ENCODE assay signal across 11 cellular contexts in genomic region chr6:2877960-2878359, GRCh38. TPM values are rescaled to one million over a fixed set of nuclear protein-coding genes. Genes with fewer than 3 reads are reported as not detected.
DNase-seq lines count a peak whose midpoint lies in the region; FAIRE-seq and TF ChIP-seq lines count a peak whose summit lies in the region.
"Had no signal": no experiment of that assay in that cellular context is flagged by ENCODE, and none has a peak within 500 bp of the region (broad histone marks: within the 10 kb centered on the region; RNA-seq: fewer than 3 reads in every experiment).

No MANE protein-coding gene starts in this region.

- FAIRE-seq in GM12892 (lab: Jason Lieb, UNC): no peak

- peak overlapping the region; percentile 90 for H3K27ac ChIP-seq in epithelial cell of prostate
- H3K27ac ChIP-seq in spleen: peak overlapping the region; percentile 58 to 98 (median 94)
- H3K27ac ChIP-seq in neuronal stem cell (replicated peaks; ENCODE audit: low read length): no peak overlapping the region
- H3K27ac ChIP-seq: foreskin keratinocyte had no signal

- H3K27me3 ChIP-seq in spleen (replicated peaks in 1 of 7): no peaks in the 10 kb centered on the region
- peaks cover 0 to 18% (median 6%) of the 10 kb centered on the region in 3 experiments for H3K27me3 ChIP-seq in neuronal stem cell (ENCODE audit: control insufficient read depth in 3 of 3, insufficient read depth in 3 of 3, low read depth in 1 of 3, low read length in 3 of 3)

- intact Hi-C loops in activated CD4-positive, alpha-beta T cell treated with anti-CD3 and anti-CD28 coated beads, Interleukin-2, amount 10 ng/mL, durations not matched to agents 24 days and 14 days (cut with micrococcal nuclease): no loop called here
- intact Hi-C loops in spleen (cut with DNase I; ENCODE audit: low total_unique reads): no loop called here

- no peak overlapping the region for H3K4ac ChIP-seq in neuronal stem cell (ENCODE audit: low read length)

- no peak overlapping the region for H3K9ac ChIP-seq in neuronal stem cell (ENCODE audit: low read depth, low read length, poor library complexity)

- no peak overlapping the region for H4K8ac ChIP-seq in neuronal stem cell (ENCODE audit: low read depth, low read length)

- H2AFZ ChIP-seq in neuronal stem cell (ENCODE audit: low read length): no peak overlapping the region

- peaks cover 77% of the 10 kb centered on the region for H3K4me1 Mint-ChIP-seq in activated CD4-positive, alpha-beta T cell treated with anti-CD3 and anti-CD28 coated beads, Interleukin-2, amount 10 ng/mL, durations not matched to agents 24 days and 14 days
- H3K4me1 Mint-ChIP-seq in T-helper 1 cell treated with Interleukin-12 subunit alpha and Interleukin-12 subunit beta and Interleukin-4 antibody, amounts not matched to agents 30 μg/mL and 1 μg/mL, for 36 hours (ENCODE audit: low read depth): peaks cover 65% of the 10 kb centered on the region

- no peak overlapping the region for H2BK5ac ChIP-seq in neuronal stem cell (ENCODE audit: low read length)

- H2BK15ac ChIP-seq in neuronal stem cell (ENCODE audit: low read length): no peak overlapping the region

- no peaks in the 10 kb centered on the region for H3K36me3 ChIP-seq in spleen
- no peaks in the 10 kb centered on the region for H3K36me3 ChIP-seq in neuronal stem cell (replicated peaks in 1 of 2; ENCODE audit: control insufficient read depth in 2 of 2, insufficient read depth in 2 of 2, low read length in 2 of 2)

- peaks cover 11% of the 10 kb centered on the region for H3K36me3 Mint-ChIP-seq in activated CD4-positive, alpha-beta T cell treated with anti-CD3 and anti-CD28 coated beads, Interleukin-2, amount 10 ng/mL, durations not matched to agents 24 days and 14 days (ENCODE audit: low read depth)
- peaks cover 26% of the 10 kb centered on the region for H3K36me3 Mint-ChIP-seq in T-helper 1 cell treated with Interleukin-12 subunit alpha and Interleukin-12 subunit beta and Interleukin-4 antibody, amounts not matched to agents 30 μg/mL and 1 μg/mL, for 36 hours (ENCODE audit: low read depth)

- no peaks in the 10 kb centered on the region for H3K79me1 ChIP-seq in neuronal stem cell (ENCODE audit: low read depth, low read length)

- no peak overlapping the region for H3K18ac ChIP-seq in neuronal stem cell (ENCODE audit: low read length)

- H2BK12ac ChIP-seq in neuronal stem cell (ENCODE audit: low read length): no peak overlapping the region

- no peak for TF ChIP-seq CTCF in spleen (IDR thresholded peaks at IDR 0.05 in 8 of 11, conservative IDR thresholded peaks at IDR 0.05 in 3 of 11)

- H3K4me2 ChIP-seq in neuronal stem cell (ENCODE audit: insufficient read depth, low read length, poor library complexity, severe bottlenecking): no peak overlapping the region

- H2AK5ac ChIP-seq in neuronal stem cell (ENCODE audit: low read depth, low read length): no peak overlapping the region

- H3K14ac ChIP-seq in neuronal stem cell (ENCODE audit: low read length): no peak overlapping the region

- H3K4me3 Mint-ChIP-seq in activated CD4-positive, alpha-beta T cell treated with anti-CD3 and anti-CD28 coated beads, Interleukin-2, amount 10 ng/mL, durations not matched to agents 24 days and 14 days: peak overlapping the region; percentile 49
- peak overlapping the region; percentile 41 for H3K4me3 Mint-ChIP-seq in T-helper 1 cell treated with Interleukin-12 subunit alpha and Interleukin-12 subunit beta and Interleukin-4 antibody, amounts not matched to agents 30 μg/mL and 1 μg/mL, for 36 hours

- H2BK120ac ChIP-seq in neuronal stem cell (ENCODE audit: low read depth, low read length): no peak overlapping the region

- no peak overlapping the region for H4K91ac ChIP-seq in neuronal stem cell (ENCODE audit: low read depth, low read length, poor library complexity)

- H3K27ac Mint-ChIP-seq in activated CD4-positive, alpha-beta T cell treated with anti-CD3 and anti-CD28 coated beads, Interleukin-2, amount 10 ng/mL, durations not matched to agents 24 days and 14 days: peak overlapping the region; percentile 63
- H3K27ac Mint-ChIP-seq in T-helper 1 cell treated with Interleukin-12 subunit alpha and Interleukin-12 subunit beta and Interleukin-4 antibody, amounts not matched to agents 30 μg/mL and 1 μg/mL, for 36 hours: peak overlapping the region; percentile 61

- no peaks in the 10 kb centered on the region for H3K9me3 ChIP-seq in spleen
- no peaks in the 10 kb centered on the region for H3K9me3 ChIP-seq in neuronal stem cell (replicated peaks in 1 of 2; ENCODE audit: control insufficient read depth in 2 of 2, insufficient read depth in 1 of 2, low read depth in 1 of 2, low read length in 2 of 2)

- peaks cover 8% of the 10 kb centered on the region for H3K9me3 Mint-ChIP-seq in activated CD4-positive, alpha-beta T cell treated with anti-CD3 and anti-CD28 coated beads, Interleukin-2, amount 10 ng/mL, durations not matched to agents 24 days and 14 days
- H3K9me3 Mint-ChIP-seq in T-helper 1 cell treated with Interleukin-12 subunit alpha and Interleukin-12 subunit beta and Interleukin-4 antibody, amounts not matched to agents 30 μg/mL and 1 μg/mL, for 36 hours: no peaks in the 10 kb centered on the region

- H3K4me1 ChIP-seq in spleen: peaks cover 26 to 91% (median 73%) of the 10 kb centered on the region in 6 donors
- H3K4me1 ChIP-seq in neuronal stem cell (ENCODE audit: control insufficient read depth in 2 of 2, insufficient read depth in 1 of 2, low read depth in 1 of 2, low read length in 2 of 2): peaks cover 10 to 16% of the 10 kb centered on the region in 2 donors
- H3K4me1 ChIP-seq: foreskin keratinocyte had no signal

- peak; percentile 81 for DNase-seq in activated CD4-positive, alpha-beta T cell treated with anti-CD3 and anti-CD28 coated beads, Interleukin-2, amount 10 ng/mL, durations not matched to agents 24 days and 14 days
- DNase-seq in activated CD4-positive, alpha-beta T cell treated with anti-CD3 and anti-CD28 coated beads, Interleukin-2, amount 50 U/mL, for 4 hours: no peak
- DNase-seq in epithelial cell of prostate (ENCODE audit: low read depth, low spot score) (no peak), spleen (no peak), GM12892 (ENCODE audit: insufficient read length) (no peak), NCI-H1092 treated with DMSO at 0.1 percent for 48 hours (lab: John Stamatoyannopoulos, UW) (no peak), neuronal stem cell (ENCODE audit: low spot score) (no peak)
- DNase-seq: 8988T, caudate nucleus, foreskin keratinocyte had no signal

- H3K4me3 ChIP-seq in spleen (peak overlapping the region in 1 of 8 donors; percentile 22), neuronal stem cell (ENCODE audit: low read length in 2 of 2) (no peak overlapping the region)

- H3K23ac ChIP-seq in neuronal stem cell (ENCODE audit: low read depth, low read length, poor library complexity): no peak overlapping the region

- TF ChIP-seq POLR2A in spleen (IDR thresholded peaks at IDR 0.05) (no peak), GM12892 (IDR thresholded peaks at IDR 0.05; ENCODE audit: low read depth, low read length) (no peak)

- no peaks in the 10 kb centered on the region for H3K27me3 Mint-ChIP-seq in activated CD4-positive, alpha-beta T cell treated with anti-CD3 and anti-CD28 coated beads, Interleukin-2, amount 10 ng/mL, durations not matched to agents 24 days and 14 days
- H3K27me3 Mint-ChIP-seq in T-helper 1 cell treated with Interleukin-12 subunit alpha and Interleukin-12 subunit beta and Interleukin-4 antibody, amounts not matched to agents 30 μg/mL and 1 μg/mL, for 36 hours (ENCODE audit: low read depth): no peaks in the 10 kb centered on the region

- 45 to 74% (median 64%) methylated on average over 2 of the region's 2 CpGs for WGBS in spleen, 5 donors
- WGBS in neuronal stem cell (ENCODE audit: extremely low coverage in 2 of 2, insufficient read length in 2 of 2, insufficient replicate concordance in 1 of 2), 2 donors: no CpG with 5 or more reads among the region's 2 CpGs

RNA-seq across cellular contexts. Expression of gene SERPINB9, which starts 25.1 kb away (rescaled TPM):
- 81.3 and 83.8 TPM in 2 replicates for total RNA-seq in activated CD4-positive, alpha-beta T cell treated with anti-CD3 and anti-CD28 coated beads, Interleukin-2, amount 10 ng/mL, durations not matched to agents 24 days and 14 days
- 10 to 100 TPM; 43.0 to 75.7 (median 55.4) TPM for total RNA-seq in spleen
- polyA plus RNA-seq in spleen: 10 to 100 TPM; 16.2 to 22.4 (median 17.0) TPM
- 13.7 TPM for polyA plus RNA-seq in GM12892 (2012; ENCODE audit: missing spikeins)
- 0.96 TPM for polyA plus RNA-seq in neuronal stem cell (2013, experiment 1 of 2)
- polyA plus RNA-seq in neuronal stem cell (2013, experiment 2 of 2): 1.1 TPM

RNA-seq across cellular contexts. Expression of gene SERPINB1, which starts 36.3 kb away (rescaled TPM):
- total RNA-seq in activated CD4-positive, alpha-beta T cell treated with anti-CD3 and anti-CD28 coated beads, Interleukin-2, amount 10 ng/mL, durations not matched to agents 24 days and 14 days: 76.1 and 79.9 TPM in 2 replicates
- total RNA-seq in spleen: 100 to 1,000 TPM in 5 of 7 donors, 10 to 100 TPM in 2; 71.2 to 194 (median 106) TPM
- 10 to 100 TPM; 54.9 to 64.6 (median 55.0) TPM for polyA plus RNA-seq in spleen
- 7.5 TPM for polyA plus RNA-seq in GM12892 (2012; ENCODE audit: missing spikeins)
- polyA plus RNA-seq in neuronal stem cell (2013, experiment 1 of 2): 13.3 TPM
- polyA plus RNA-seq in neuronal stem cell (2013, experiment 2 of 2): 14.7 TPM
